ENCODE assay signal across 8 cellular contexts in the genomic region with DNA sequence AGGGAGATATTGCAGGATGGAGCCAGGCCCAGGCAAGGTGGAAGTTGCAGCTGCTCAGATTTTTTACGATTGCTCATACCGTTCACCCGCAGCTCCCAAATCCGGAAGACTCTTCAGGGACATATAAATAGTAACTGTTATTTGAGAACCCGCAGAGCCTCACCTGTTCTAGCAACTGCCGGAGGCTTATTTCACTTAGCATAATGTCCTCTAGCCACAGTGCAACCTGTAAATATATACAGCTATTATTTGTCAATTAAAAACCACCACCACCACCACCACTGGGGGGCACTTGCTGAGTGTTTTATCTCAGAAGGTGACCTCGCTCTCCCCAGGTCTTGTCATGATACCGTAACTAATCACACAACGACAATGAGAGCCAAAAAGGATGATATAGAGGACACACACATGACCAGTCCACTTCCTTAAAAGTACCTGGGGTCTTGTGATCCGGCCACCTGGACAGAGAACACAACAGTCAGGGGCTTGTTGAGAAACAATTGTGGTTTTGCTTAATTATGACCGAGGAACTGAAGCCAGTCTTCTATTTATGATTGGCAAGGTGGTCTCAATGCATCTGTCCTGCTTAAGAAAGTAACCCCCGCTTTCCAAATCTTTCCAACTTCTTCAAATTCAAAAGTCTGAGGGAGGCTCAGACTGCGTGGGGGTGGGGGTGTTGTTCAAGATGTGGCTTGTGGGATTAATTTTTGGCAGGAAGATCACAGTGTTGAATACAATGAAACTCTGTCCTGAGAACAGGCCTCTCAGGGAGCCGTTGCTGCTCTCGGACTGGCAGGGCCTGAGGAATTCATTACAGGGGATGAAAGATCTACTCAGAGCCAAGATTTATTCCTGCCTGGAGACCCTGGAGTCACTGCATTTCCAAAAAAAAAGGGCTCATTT.
DNase-seq lines count a peak whose midpoint lies in the region; ATAC-seq, FAIRE-seq and TF ChIP-seq lines count a peak whose summit lies in the region.

No MANE protein-coding gene starts in this region.

- DNase-seq in D721Med (ENCODE audit: insufficient read length, low spot score) (no peak), esophagus muscularis mucosa (ENCODE audit: extremely low spot score) (peak; percentile 91), occipital lobe (lab: John Stamatoyannopoulos, UW) (peak; percentile 37), urothelium cell line (ENCODE audit: low spot score) (peak; percentile 77), AML-193 (lab: John Stamatoyannopoulos, UW) (no peak)
- peak; percentile 49 for DNase-seq in NK-92 treated with Interleukin-12 subunit alpha and Interleukin-12 subunit beta, amount 100 ng/mL, for 24 hours (lab: John Stamatoyannopoulos, UW)
- DNase-seq in activated CD8-positive, alpha-beta memory T cell treated with anti-CD3 and anti-CD28 coated beads, Interleukin-2, amount 50 U/mL, for 48 hours: peak; percentile 65

- WGBS in esophagus muscularis mucosa: 53% methylated on average over 15 of the region's 15 CpGs

- no peaks in the 10 kb centered on the region for H3K36me3 ChIP-seq in esophagus muscularis mucosa

- no peak for TF ChIP-seq POLR2A in esophagus muscularis mucosa (IDR thresholded peaks at IDR 0.05; ENCODE audit: low read depth)

- intact Hi-C loops in esophagus muscularis mucosa (cut with DNase I): no loop called here

- no peaks in the 10 kb centered on the region for H3K27me3 ChIP-seq in esophagus muscularis mucosa

- no peak for TF ChIP-seq EP300 in esophagus muscularis mucosa (IDR thresholded peaks at IDR 0.05)

- peaks cover 0 to 10% (median 7%) of the 10 kb centered on the region in 4 donors for H3K4me1 ChIP-seq in esophagus muscularis mucosa

- peak; percentile 80 for ATAC-seq in HG02885 (IDR thresholded peaks at IDR 0.05; ENCODE audit: poor library complexity, unreplicated experiment)

- H3K27ac ChIP-seq in esophagus muscularis mucosa (replicated peaks in 1 of 4): no peak overlapping the region

- no peak for FAIRE-seq in D721Med (lab: Jason Lieb, UNC)
- FAIRE-seq in urothelium cell line (lab: Jason Lieb, UNC): no peak

- no peak overlapping the region for H3K4me3 ChIP-seq in esophagus muscularis mucosa

- TF ChIP-seq CTCF in D721Med (IDR thresholded peaks at IDR 0.05; ENCODE audit: insufficient read depth, missing control alignments) (peak; percentile 79), esophagus muscularis mucosa (IDR thresholded peaks at IDR 0.05) (peak; percentile 22 to 41 (median 33))

- no peaks in the 10 kb centered on the region for H3K9me3 ChIP-seq in esophagus muscularis mucosa

Comparison
In these comparisons a context has a peak if more than half of its experiments do, and no peak if none do; other contexts are left out.
1. DNase-seq: peak in NK-92 treated with Interleukin-12 subunit alpha and Interleukin-12 subunit beta, amount 100 ng/mL, for 24 hours (single experiment), activated CD8-positive, alpha-beta memory T cell treated with anti-CD3 and anti-CD28 coated beads, Interleukin-2, amount 50 U/mL, for 48 hours (single experiment), esophagus muscularis mucosa (single experiment), occipital lobe (single experiment) and urothelium cell line (single experiment); none in D721Med (single experiment) and AML-193 (0 of 2).